ENCODE assay signal across 9 cellular contexts in the genomic region with DNA sequence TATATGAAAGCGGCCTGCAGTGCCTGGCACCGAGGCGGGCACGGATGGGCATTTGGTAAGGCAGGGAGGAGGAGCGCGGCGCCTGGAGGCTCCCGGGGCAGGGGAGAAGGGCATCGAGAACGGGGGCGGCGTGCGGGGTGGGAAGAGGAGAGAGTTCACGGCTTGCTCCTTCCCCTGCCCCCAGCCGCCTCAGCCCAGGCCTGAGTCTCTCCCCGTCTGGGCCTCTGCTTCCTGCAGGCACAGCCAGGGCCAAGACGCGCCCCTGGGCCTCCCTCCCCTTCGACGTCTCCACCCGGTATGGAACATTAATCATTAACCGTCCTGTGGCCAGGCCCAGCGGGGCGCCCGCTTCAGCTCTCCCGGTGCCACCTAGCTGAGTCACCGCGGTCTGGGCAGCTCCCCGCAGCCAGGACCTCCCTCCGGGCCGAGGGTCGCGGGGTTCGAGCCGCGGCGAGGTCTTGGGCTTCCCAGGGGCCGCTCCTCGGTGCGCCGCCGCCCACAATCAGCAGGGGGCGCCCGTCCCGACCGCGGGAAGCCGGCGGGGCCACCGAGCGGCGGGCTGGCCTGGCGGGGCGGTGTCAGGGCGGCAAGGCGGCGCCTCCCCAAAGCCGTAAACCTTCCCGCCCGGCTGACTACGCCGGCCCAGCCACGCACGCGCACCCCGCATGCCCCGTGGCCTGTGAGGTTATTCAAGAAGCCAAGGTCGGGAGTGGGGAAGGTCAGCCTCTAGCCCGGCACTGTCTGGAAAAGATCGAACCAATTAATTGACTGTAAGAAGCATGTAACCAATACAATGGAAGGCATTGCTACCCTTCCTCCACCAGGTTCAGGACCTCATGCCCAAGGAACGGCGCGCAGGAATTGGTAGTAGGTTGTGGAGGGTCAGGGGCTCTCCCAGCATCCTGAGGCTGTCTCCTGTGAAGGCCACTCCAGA. TPM values are rescaled to one million over a fixed set of nuclear protein-coding genes. Genes with fewer than 3 reads are reported as not detected.
DNase-seq lines count a peak whose midpoint lies in the region; ATAC-seq lines count a peak whose summit lies in the region.
"Had no signal": no experiment of that assay in that cellular context is flagged by ENCODE, and none has a peak within 500 bp of the region (broad histone marks: within the 10 kb centered on the region; RNA-seq: fewer than 3 reads in every experiment).

No MANE protein-coding gene starts in this region.

- ATAC-seq in GM19025 (IDR thresholded peaks at IDR 0.05; ENCODE audit: low read depth, unreplicated experiment) (peak; percentile 68), HG03196 (IDR thresholded peaks at IDR 0.05; ENCODE audit: unreplicated experiment) (peak; percentile 73)

- DNase-seq in AG20443 (ENCODE audit: low spot score) (peak; percentile 96), NCI-H460 (ENCODE audit: extremely low read depth, low read depth) (peak; percentile 87), dermis blood vessel endothelial cell (peak; percentile 85), lung microvascular endothelial cell (ENCODE audit: low read depth in 2 of 2) (peak; percentile 73)
- peak; percentile 73 for DNase-seq in activated CD4-positive, alpha-beta T cell treated with anti-CD3 and anti-CD28 coated beads, Interleukin-2, amount 50 U/mL, for 1 hour
- peak; percentile 63 to 75 (median 70) for DNase-seq in stimulated activated CD4-positive, alpha-beta T cell treated with anti-CD3 and anti-CD28 coated beads, TNF-alpha, amount 100 ng/mL, for 4 hours (ENCODE audit: low read depth in 3 of 3)

RNA-seq across cellular contexts. Expression of a gene that starts 23.4 kb away (rescaled TPM):
- not detected in 2 replicates for total RNA-seq in NCI-H460 (2014; rRNA removed; shearing (Covaris generic))
- not detected in 2 replicates for polyA plus RNA-seq in NCI-H460 (2014; cell fraction: nucleus; rRNA removed)
- not detected in 2 replicates for total RNA-seq in dermis blood vessel endothelial cell
- total RNA-seq in lung microvascular endothelial cell, result not detected in 2 replicates
- total RNA-seq: activated CD8-positive, alpha-beta memory T cell treated with anti-CD3 and anti-CD28 coated beads for 36 hours had no signal

Comparison
In these comparisons a context has a peak if more than half of its experiments do, and no peak if none do; other contexts are left out.
1. Peak in every context shown above with its lines: DNase-seq and ATAC-seq.